Comparison of ENCODE assay signal across 7 cellular contexts in genomic region chr17:29569245-29569950, GRCh38. TPM values are rescaled to one million over a fixed set of nuclear protein-coding genes. Genes with fewer than 3 reads are reported as not detected.
DNase-seq lines count a peak whose midpoint lies in the region; ATAC-seq and TF ChIP-seq lines count a peak whose summit lies in the region.

No MANE protein-coding gene starts in this region.

- DNase-seq in HAP-1 (ENCODE audit: low spot score in 2 of 2) (peak in 1 of 2 experiments; percentile 11), SW 1271 (lab: John Stamatoyannopoulos, UW) (peak; percentile 36 to 37), fibroblast of villous mesenchyme (ENCODE audit: low read depth) (no peak), sciatic nerve (ENCODE audit: low spot score) (peak; percentile 55), T-helper 9 cell (no peak)

- no peak for TF ChIP-seq CTCF in fibroblast of villous mesenchyme (IDR thresholded peaks at IDR 0.05; ENCODE audit: insufficient read depth, low read depth, low read length)

- H3K4me1 ChIP-seq in HAP-1: peaks cover 9% of the 10 kb centered on the region

- ATAC-seq in sciatic nerve: no peak
- no peak for ATAC-seq in HG03378 (IDR thresholded peaks at IDR 0.05; ENCODE audit: unreplicated experiment)
- no peak for ATAC-seq in GM18873 (IDR thresholded peaks at IDR 0.05; ENCODE audit: low FRiP score, unreplicated experiment)

- H3K9me3 ChIP-seq in HAP-1: no peaks in the 10 kb centered on the region

- H3K36me3 ChIP-seq in HAP-1 (replicated peaks): peaks cover 20% of the 10 kb centered on the region

- H3K4me3 ChIP-seq in HAP-1 (peak overlapping the region; percentile 56), fibroblast of villous mesenchyme (ENCODE audit: low read depth, low read length) (peak overlapping the region; percentile 78)

- H3K27me3 ChIP-seq in HAP-1 (ENCODE audit: low read depth): no peaks in the 10 kb centered on the region

- intact Hi-C loops in sciatic nerve (cut with DNase I): no loop called here

- in situ Hi-C loops in HAP-1 (cut with MboI; ENCODE audit: low sequenced_read_pairs): loop anchor here (5.0 kb wide), 1 partner anchor 48 kb away; no protein-coding TSS in a partner anchor

RNA-seq across cellular contexts. Expression of gene TP53I13, which starts 0.9 kb away (rescaled TPM):
- total RNA-seq in fibroblast of villous mesenchyme (51.8 and 54.8 TPM in 2 replicates), sciatic nerve (39.9 TPM)

RNA-seq across cellular contexts. Expression of gene ABHD15, which starts 2.6 kb away (rescaled TPM):
- 8.2 and 9.3 TPM in 2 replicates for total RNA-seq in fibroblast of villous mesenchyme
- total RNA-seq in sciatic nerve: 11.1 TPM

RNA-seq across cellular contexts. Expression of gene GIT1, which starts 20.1 kb away (rescaled TPM):
- total RNA-seq in fibroblast of villous mesenchyme: 23.2 and 26.3 TPM in 2 replicates
- total RNA-seq in sciatic nerve: 93.8 TPM

RNA-seq across cellular contexts. Expression of gene ANKRD13B, which starts 23.5 kb away (rescaled TPM):
- total RNA-seq in fibroblast of villous mesenchyme (3.5 and 8.6 TPM in 2 replicates), sciatic nerve (22.4 TPM)

RNA-seq across cellular contexts. Expression of gene CORO6, which starts 53.3 kb away (rescaled TPM):
- total RNA-seq in fibroblast of villous mesenchyme: 5.6 and 7.4 TPM in 2 replicates
- total RNA-seq in sciatic nerve: 21.5 TPM

Comparison
In these comparisons a context has a peak if more than half of its experiments do, and no peak if none do; other contexts are left out.
1. DNase-seq: peak in SW 1271 (2 of 2) and sciatic nerve (single experiment); none in fibroblast of villous mesenchyme (single experiment) and T-helper 9 cell (single experiment).